9 cellular contexts compared by ENCODE assay signal in genomic region chr2:73215254-73215653, GRCh38. TPM values are rescaled to one million over a fixed set of nuclear protein-coding genes. Genes with fewer than 3 reads are reported as not detected.
DNase-seq lines count a peak whose midpoint lies in the region; TF ChIP-seq lines count a peak whose summit lies in the region.
"Had no signal": no experiment of that assay in that cellular context is flagged by ENCODE, and none has a peak within 500 bp of the region (broad histone marks: within the 10 kb centered on the region; RNA-seq: fewer than 3 reads in every experiment).

No MANE protein-coding gene starts in this region.

- POLR2A ChIA-PET in Caco-2 (lab: Charles Lee) = interaction anchor here (1.7 kb wide), 1 partner anchor 19 kb away, joined by 8 read pairs; the partner anchor contains the start of genes CCT7 and PRADC1

- TF ChIP-seq POLR2A in prostate gland (IDR thresholded peaks at IDR 0.05) = no peak

- CTCF ChIA-PET in Caco-2 (lab: Charles Lee) (interaction anchor here (1.0 to 1.3 kb wide), 3 partner anchors 18 to 53 kb away, joined by 3 to 5 read pairs (median 3); partner anchors contain the start of gene PRADC1), mammary epithelial cell (lab: Charles Lee; ENCODE audit: low non-redundant PET) (no interaction called here)

- peaks cover 14% of the 10 kb centered on the region for H3K36me3 Mint-ChIP-seq in Caco-2 (ENCODE audit: insufficient read depth, unreplicated experiment)
- no peaks in the 10 kb centered on the region for H3K36me3 Mint-ChIP-seq in nephron progenitor cell (ENCODE audit: low read depth)

- H3K9ac ChIP-seq in mammary epithelial cell (ENCODE audit: insufficient read depth, low read length) = no peak overlapping the region

- H3K36me3 ChIP-seq in Caco-2 (ENCODE audit: control insufficient read depth, insufficient read depth, low read length) = no peaks in the 10 kb centered on the region
- H3K36me3 ChIP-seq in MG63 = peaks cover 15% of the 10 kb centered on the region
- no peaks in the 10 kb centered on the region for H3K36me3 ChIP-seq in mammary epithelial cell (ENCODE audit: insufficient read depth, low read length)
- no peaks in the 10 kb centered on the region for H3K36me3 ChIP-seq in prostate gland

- H3K9me3 ChIP-seq in Caco-2 = no peaks in the 10 kb centered on the region
- no peaks in the 10 kb centered on the region for H3K9me3 ChIP-seq in MG63
- H3K9me3 ChIP-seq in mammary epithelial cell (replicated peaks; ENCODE audit: insufficient read depth, low read length) = no peaks in the 10 kb centered on the region
- H3K9me3 ChIP-seq in prostate gland = no peaks in the 10 kb centered on the region

- H4K20me1 ChIP-seq in mammary epithelial cell (ENCODE audit: insufficient read depth, low read length) = no peaks in the 10 kb centered on the region

- dilution Hi-C loops in mammary epithelial cell (cut with HindIII; ENCODE audit: low sequenced_read_pairs) = no loop called here

- peaks cover 50% of the 10 kb centered on the region for H3K79me2 ChIP-seq in mammary epithelial cell (ENCODE audit: insufficient read depth, low read length)

- H3K27ac Mint-ChIP-seq in Caco-2 (ENCODE audit: unreplicated experiment) (peak overlapping the region; percentile 29), nephron progenitor cell (peak overlapping the region; percentile 74)

- 76% methylated on average over 4 of the region's 4 CpGs for WGBS in mammary epithelial cell (ENCODE audit: low coverage, missing lambda C conversion rate)
- 70% methylated on average over 4 of the region's 4 CpGs for WGBS in prostate gland

- H3K27ac ChIP-seq in mammary epithelial cell (ENCODE audit: insufficient read depth, low read depth, low read length) (no peak overlapping the region), prostate gland (no peak overlapping the region)

- H3K4me3 Mint-ChIP-seq in Caco-2 (ENCODE audit: unreplicated experiment) (peak overlapping the region; percentile 89), nephron progenitor cell (peak overlapping the region; percentile 96)

- DNase-seq in Caco-2 (no peak), MG63 (no peak), mammary epithelial cell (no peak), nephron progenitor cell (no peak), COLO829 (ENCODE audit: low spot score) (no peak), RPMI8226 (no peak), prostate gland (ENCODE audit: low spot score) (no peak)
- no peak for DNase-seq in stimulated activated CD4-positive, alpha-beta T cell treated with anti-CD3 and anti-CD28 coated beads, Interleukin-15, amount 100 ng/mL, for 24 hours

- peak overlapping the region; percentile 98 for H3K4me3 ChIP-seq in Caco-2 (ENCODE audit: low read depth, low read length)
- H3K4me3 ChIP-seq in MG63 = peak overlapping the region; percentile 92
- peak overlapping the region in 2 of 3 experiments; percentile 79 to 83 for H3K4me3 ChIP-seq in mammary epithelial cell (replicated peaks in 1 of 3; ENCODE audit: insufficient read depth in 1 of 3, low read depth in 2 of 3, low read length in 3 of 3)
- no peak overlapping the region for H3K4me3 ChIP-seq in prostate gland

- intact Hi-C loops in Caco-2 (cut with micrococcal nuclease; ENCODE audit: unreplicated experiment) = loop anchor here (2.0 kb wide), 1 partner anchor 46 kb away; no protein-coding TSS in a partner anchor
- intact Hi-C loops in mammary epithelial cell (cut with micrococcal nuclease) = no loop called here
- intact Hi-C loops in prostate gland (cut with DNase I) = no loop called here

- H3K4me2 ChIP-seq in mammary epithelial cell (ENCODE audit: insufficient read depth, low read depth, low read length) = peak overlapping the region; percentile 82

- H3K27me3 ChIP-seq in Caco-2 (replicated peaks; ENCODE audit: control insufficient read depth, insufficient read depth, low read length) = no peaks in the 10 kb centered on the region
- H3K27me3 ChIP-seq in MG63 = no peaks in the 10 kb centered on the region
- H3K27me3 ChIP-seq in mammary epithelial cell (ENCODE audit: insufficient read depth, low read length) = no peaks in the 10 kb centered on the region
- H3K27me3 ChIP-seq in prostate gland (replicated peaks; ENCODE audit: insufficient read depth) = no peaks in the 10 kb centered on the region

- H3K27me3 Mint-ChIP-seq in Caco-2 (ENCODE audit: insufficient read depth, unreplicated experiment) = no peaks in the 10 kb centered on the region
- H3K27me3 Mint-ChIP-seq in nephron progenitor cell (ENCODE audit: low read depth, poor library complexity) = no peaks in the 10 kb centered on the region

- H3K4me1 Mint-ChIP-seq in Caco-2 (ENCODE audit: low read depth, unreplicated experiment) = peaks cover 9% of the 10 kb centered on the region
- peaks cover 39% of the 10 kb centered on the region for H3K4me1 Mint-ChIP-seq in nephron progenitor cell

- no peak overlapping the region for H2AFZ ChIP-seq in mammary epithelial cell (ENCODE audit: low read depth, low read length)

- no peaks in the 10 kb centered on the region for H3K9me3 Mint-ChIP-seq in Caco-2 (ENCODE audit: unreplicated experiment)
- no peaks in the 10 kb centered on the region for H3K9me3 Mint-ChIP-seq in nephron progenitor cell

- in situ Hi-C loops in mammary epithelial cell (cut with MboI; ENCODE audit: low sequenced_read_pairs in 2 of 2) = no loop called here

- no TSS peak for BruUV-seq in Caco-2 (replicated peaks; lab: Mats Ljungman, UMichigan)
- no TSS peak for BruUV-seq in mammary epithelial cell (replicated peaks; lab: Mats Ljungman, UMichigan)

- H3K4me1 ChIP-seq in Caco-2 = peaks cover 20% of the 10 kb centered on the region
- H3K4me1 ChIP-seq in mammary epithelial cell (ENCODE audit: insufficient read depth, low read length) = peaks cover 20% of the 10 kb centered on the region
- no peaks in the 10 kb centered on the region for H3K4me1 ChIP-seq in prostate gland (replicated peaks)

- no peak for TF ChIP-seq CTCF in Caco-2 (IDR thresholded peaks at IDR 0.05; ENCODE audit: insufficient read depth in 1 of 2, low read depth in 1 of 2, low read length in 1 of 2, severe bottlenecking in 1 of 2, unreplicated experiment in 1 of 2)
- TF ChIP-seq CTCF in mammary epithelial cell (conservative IDR thresholded peaks at IDR 0.05 in 1 of 2, IDR thresholded peaks at IDR 0.05 in 1 of 2; ENCODE audit: extremely low read depth in 1 of 2, insufficient read depth in 1 of 2, low read depth in 1 of 2, low read length in 2 of 2) = no peak
- no peak for TF ChIP-seq CTCF in nephron progenitor cell (IDR thresholded peaks at IDR 0.05)
- TF ChIP-seq CTCF in prostate gland (IDR thresholded peaks at IDR 0.05) = peak in 1 of 4 experiments; percentile 5

RNA-seq across cellular contexts. Expression of gene SMYD5, which starts 1.2 kb away (rescaled TPM):
- total RNA-seq in Caco-2 (2022) = 53.1 and 65.8 TPM in 2 replicates
- 26.2 and 57.3 TPM in 2 replicates for total RNA-seq in MG63 (2014; rRNA removed; shearing (Covaris generic); ENCODE audit: low replicate concordance)
- total RNA-seq in mammary epithelial cell = 10 to 100 TPM; 19.5 to 31.7 TPM
- polyA plus RNA-seq in mammary epithelial cell = 21.8 TPM
- polyA minus RNA-seq in mammary epithelial cell = 30.3 TPM
- total RNA-seq in prostate gland = 10 to 100 TPM; 12.5 to 36.6 TPM

RNA-seq across cellular contexts. Expression of gene NOTO, which starts 12.9 kb away (rescaled TPM):
- total RNA-seq in Caco-2 (2022) (0.12 TPM in 1 of 2 replicates, not detected in the other), mammary epithelial cell (not detected), prostate gland (not detected)
- total RNA-seq in MG63 (2014; rRNA removed; shearing (Covaris generic); ENCODE audit: low replicate concordance) = 0.16 TPM in 1 of 2 replicates, not detected in the other
- not detected for polyA plus RNA-seq in mammary epithelial cell
- not detected for polyA minus RNA-seq in mammary epithelial cell
- total RNA-seq: lung microvascular endothelial cell had no signal

RNA-seq across cellular contexts. Expression of gene PRADC1, which starts 17.8 kb away (rescaled TPM):
- total RNA-seq in Caco-2 (2022) = 24.1 and 25.4 TPM in 2 replicates
- total RNA-seq in MG63 (2014; rRNA removed; shearing (Covaris generic); ENCODE audit: low replicate concordance) = 30.0 and 35.7 TPM in 2 replicates
- 10 to 100 TPM; 11.5 to 14.0 TPM for total RNA-seq in mammary epithelial cell
- polyA plus RNA-seq in mammary epithelial cell = 15.4 TPM
- polyA minus RNA-seq in mammary epithelial cell = 8.5 TPM
- total RNA-seq in prostate gland = 10 to 100 TPM; 21.4 to 26.3 TPM

RNA-seq across cellular contexts. Expression of gene CCT7, which starts 18.9 kb away (rescaled TPM):
- total RNA-seq in Caco-2 (2022) (450 and 505 TPM in 2 replicates), mammary epithelial cell (100 to 1,000 TPM; 204 to 348 TPM), prostate gland (100 to 1,000 TPM; 206 to 242 TPM)
- 891 and 917 TPM in 2 replicates for total RNA-seq in MG63 (2014; rRNA removed; shearing (Covaris generic); ENCODE audit: low replicate concordance)
- 357 TPM for polyA plus RNA-seq in mammary epithelial cell
- 607 TPM for polyA minus RNA-seq in mammary epithelial cell

Comparison
In these comparisons a context has a peak if more than half of its experiments do, and no peak if none do; other contexts are left out.
1. H3K4me3 ChIP-seq: peak in Caco-2 (single experiment), MG63 (single experiment) and mammary epithelial cell (2 of 3); none in prostate gland (0 of 2).